20 cellular contexts compared by ENCODE assay signal in genomic region chr6:161890959-161891358, GRCh38.
DNase-seq lines count a peak whose midpoint lies in the region; ATAC-seq and TF ChIP-seq lines count a peak whose summit lies in the region.
"Had no signal": no experiment of that assay in that cellular context is flagged by ENCODE, and none has a peak within 500 bp of the region (broad histone marks: within the 10 kb centered on the region; RNA-seq: fewer than 3 reads in every experiment).

No MANE protein-coding gene starts in this region.

- H3K27me3 ChIP-seq in ACC112 (ENCODE audit: insufficient read depth, low read length) (no peaks in the 10 kb centered on the region), HUES6 (ENCODE audit: control insufficient read depth, insufficient read depth, low read length) (peaks cover 41% of the 10 kb centered on the region), dorsolateral prefrontal cortex (no peaks in the 10 kb centered on the region)
- H3K27me3 ChIP-seq: adrenal gland, right atrium auricular region had no signal

- H3K9me3 ChIP-seq in HUES6 (ENCODE audit: control insufficient read depth, insufficient read depth, low read depth, low read length): no peaks in the 10 kb centered on the region
- H3K9me3 ChIP-seq: adrenal gland, right atrium auricular region had no signal

- H2AFZ ChIP-seq in ACC112 (ENCODE audit: low read length, unreplicated experiment): no peak overlapping the region

- peak overlapping the region; percentile 10 for H3K4me3 Mint-ChIP-seq in nephron progenitor cell
- no peak overlapping the region for H3K4me3 Mint-ChIP-seq in chondrocyte (ENCODE audit: unreplicated experiment)
- H3K4me3 Mint-ChIP-seq: activated CD4-positive, alpha-beta memory T cell treated with anti-CD3 and anti-CD28 coated beads, Interleukin-2, amount 10 ng/mL, durations not matched to agents 7 days and 5 days had no signal

- intact Hi-C loops in dorsolateral prefrontal cortex (cut with DNase I): no loop called here

- TF ChIP-seq CTCF in dorsolateral prefrontal cortex (IDR thresholded peaks at IDR 0.05 in 54 of 56, conservative IDR thresholded peaks at IDR 0.05 in 2 of 56; ENCODE audit: low read depth in 1 of 56, partially characterized antibody in 56 of 56) (no peak), nephron progenitor cell (IDR thresholded peaks at IDR 0.05) (no peak), chondrocyte (IDR thresholded peaks at IDR 0.05) (no peak)

- H3K9ac ChIP-seq in HUES6 (ENCODE audit: low read length): peak overlapping the region; percentile 17

- H3K4me1 Mint-ChIP-seq in nephron progenitor cell (peaks cover 10% of the 10 kb centered on the region), chondrocyte (ENCODE audit: low read depth) (peaks cover 18% of the 10 kb centered on the region)
- H3K4me1 Mint-ChIP-seq: activated CD4-positive, alpha-beta memory T cell treated with anti-CD3 and anti-CD28 coated beads, Interleukin-2, amount 10 ng/mL, durations not matched to agents 7 days and 5 days had no signal

- H3K27ac Mint-ChIP-seq in nephron progenitor cell (no peak overlapping the region), chondrocyte (ENCODE audit: unreplicated experiment) (no peak overlapping the region)
- H3K27ac Mint-ChIP-seq: activated CD4-positive, alpha-beta memory T cell treated with anti-CD3 and anti-CD28 coated beads, Interleukin-2, amount 10 ng/mL, durations not matched to agents 7 days and 5 days had no signal

- H3K4me1 ChIP-seq in ACC112 (ENCODE audit: control insufficient read depth, insufficient read depth, low read length, unreplicated experiment) (no peaks in the 10 kb centered on the region), HUES6 (ENCODE audit: control insufficient read depth, insufficient read depth, low read length) (peaks cover 20% of the 10 kb centered on the region)
- H3K4me1 ChIP-seq: right atrium auricular region had no signal

- DNase-seq in dorsolateral prefrontal cortex (no peak), nephron progenitor cell (no peak), chondrocyte (ENCODE audit: low spot score) (no peak), COLO829 (ENCODE audit: low spot score) (no peak), NCI-H1417 treated with DMSO at 0.1 percent for 48 hours (lab: John Stamatoyannopoulos, UW) (no peak)
- DNase-seq: activated CD4-positive, alpha-beta memory T cell treated with anti-CD3 and anti-CD28 coated beads, Interleukin-2, amount 10 ng/mL, durations not matched to agents 7 days and 5 days; activated CD4-positive, CD25-positive, alpha-beta regulatory T cell; activated effector memory CD4-positive, alpha-beta T cell treated with Interleukin-2 at 50 U/mL for 16 hours; central memory CD4-positive, alpha-beta T cell; H7; NCI-H1930; NCI-H226; NCI-H82; stimulated activated CD4-positive, alpha-beta T cell treated with anti-CD3 and anti-CD28 coated beads, Interleukin-15, amount 100 ng/mL, for 24 hours had no signal

- H3K36me3 ChIP-seq in ACC112 (ENCODE audit: insufficient read depth, low read length) (no peaks in the 10 kb centered on the region), HUES6 (ENCODE audit: control insufficient read depth, insufficient read depth, low read length) (no peaks in the 10 kb centered on the region)
- H3K36me3 ChIP-seq: adrenal gland, right atrium auricular region had no signal

- no peak overlapping the region for H3K27ac ChIP-seq in ACC112 (ENCODE audit: low read depth, low read length)
- H3K27ac ChIP-seq in HUES6 (ENCODE audit: low read depth, low read length): no peak overlapping the region
- H3K27ac ChIP-seq in dorsolateral prefrontal cortex: peak overlapping the region in 23 of 59 donors; percentile 2 to 57 (median 33)
- H3K27ac ChIP-seq: right atrium auricular region had no signal

- H3K36me3 Mint-ChIP-seq in nephron progenitor cell (ENCODE audit: low read depth) (no peaks in the 10 kb centered on the region), chondrocyte (ENCODE audit: low read depth) (no peaks in the 10 kb centered on the region)

- peaks cover 38% of the 10 kb centered on the region for H3K27me3 Mint-ChIP-seq in nephron progenitor cell (ENCODE audit: low read depth, poor library complexity)
- H3K27me3 Mint-ChIP-seq in chondrocyte (ENCODE audit: low read depth): no peaks in the 10 kb centered on the region
- H3K27me3 Mint-ChIP-seq: activated CD4-positive, alpha-beta memory T cell treated with anti-CD3 and anti-CD28 coated beads, Interleukin-2, amount 10 ng/mL, durations not matched to agents 7 days and 5 days had no signal

- H3K9me3 Mint-ChIP-seq in nephron progenitor cell (no peaks in the 10 kb centered on the region), chondrocyte (ENCODE audit: low read depth) (no peaks in the 10 kb centered on the region)
- H3K9me3 Mint-ChIP-seq: activated CD4-positive, alpha-beta memory T cell treated with anti-CD3 and anti-CD28 coated beads, Interleukin-2, amount 10 ng/mL, durations not matched to agents 7 days and 5 days had no signal

- H3K4me3 ChIP-seq in ACC112 (ENCODE audit: low read depth, low read length) (peak overlapping the region; percentile 56), HUES6 (ENCODE audit: low read depth, low read length) (peak overlapping the region; percentile 47), dorsolateral prefrontal cortex (peak overlapping the region in 55 of 59 donors; percentile 0 to 64 (median 34))
- H3K4me3 ChIP-seq: adrenal gland, K562, right atrium auricular region had no signal

- no peaks in the 10 kb centered on the region for H3K79me2 ChIP-seq in ACC112 (ENCODE audit: control insufficient read depth, insufficient read depth, low read length, unreplicated experiment)

- no peak for ATAC-seq in GM19351 (IDR thresholded peaks at IDR 0.05; ENCODE audit: unreplicated experiment)
- ATAC-seq: K562 had no signal
